ENCODE assay signal across 10 cellular contexts in genomic region chr1:61337471-61337870, GRCh38.
DNase-seq lines count a peak whose midpoint lies in the region; ATAC-seq, FAIRE-seq and TF ChIP-seq lines count a peak whose summit lies in the region.
"Had no signal": no experiment of that assay in that cellular context is flagged by ENCODE, and none has a peak within 500 bp of the region (broad histone marks: within the 10 kb centered on the region; RNA-seq: fewer than 3 reads in every experiment).

No MANE protein-coding gene starts in this region.

- H2AFZ ChIP-seq in PC-9 = no peak overlapping the region
- no peak overlapping the region for H2AFZ ChIP-seq in Karpas-422 (ENCODE audit: low read length)

- no peak for ATAC-seq in lung (ENCODE audit: insufficient read depth, low FRiP score)
- ATAC-seq: T-cell had no signal

- H3K27ac ChIP-seq in PC-9 (peak overlapping the region; percentile 69), ectodermal cell (ENCODE audit: insufficient read depth, low read depth, low read length, poor library complexity, severe bottlenecking) (peak overlapping the region; percentile 50), lung (ENCODE audit: low read depth in 1 of 2, low read length in 1 of 2) (peak overlapping the region; percentile 77 to 86), Karpas-422 (ENCODE audit: low read length) (no peak overlapping the region)

- BruUV-seq in PC-9 (replicated peaks; lab: Mats Ljungman, UMichigan) = no TSS peak

- H3K4me2 ChIP-seq in PC-9 = peak overlapping the region; percentile 72
- no peak overlapping the region for H3K4me2 ChIP-seq in Karpas-422 (ENCODE audit: low read depth, low read length, poor library complexity, severe bottlenecking)

- H3K9me2 ChIP-seq in PC-9 (ENCODE audit: insufficient read depth) (no peaks in the 10 kb centered on the region), Karpas-422 (replicated peaks; ENCODE audit: insufficient read depth, low read length) (no peaks in the 10 kb centered on the region)

- H3K9me3 ChIP-seq in PC-9 (ENCODE audit: insufficient read depth, low read depth) (no peaks in the 10 kb centered on the region), ectodermal cell (ENCODE audit: control insufficient read depth, low read length) (no peaks in the 10 kb centered on the region), lung (ENCODE audit: control insufficient read depth in 2 of 2, insufficient read depth in 1 of 2, low read length in 1 of 2) (no peaks in the 10 kb centered on the region), Karpas-422 (ENCODE audit: low read length) (no peaks in the 10 kb centered on the region)

- CTCF ChIA-PET in PC-9 (lab: Charles Lee) = interaction anchor here (0.6 to 1.4 kb wide), 8 partner anchors 53 to 516 kb away, joined by 3 to 10 read pairs (median 4); no protein-coding TSS in a partner anchor

- FAIRE-seq in frontal cortex (lab: Jason Lieb, UNC) = no peak

- H3K4me3 ChIP-seq in PC-9 (peak overlapping the region; percentile 11; the same call in 1 of the 2 replicates), ectodermal cell (ENCODE audit: insufficient read depth, low read depth, low read length) (no peak overlapping the region), lung (no peak overlapping the region), Karpas-422 (ENCODE audit: low read length) (no peak overlapping the region)

- intact Hi-C loops in PC-9 (cut with micrococcal nuclease; ENCODE audit: unreplicated experiment) = loop anchor here (5.0 to 10.0 kb wide), 5 partner anchors 50 to 1363 kb away; no protein-coding TSS in a partner anchor

- DNase-seq in PC-9 (no peak), lung (ENCODE audit: low spot score) (no peak), superior temporal gyrus (ENCODE audit: extremely low spot score) (peak; percentile 42), frontal cortex (ENCODE audit: low spot score in 2 of 2) (no peak), Karpas-422 (no peak), NCI-H2081 treated with DMSO at 0.1 percent for 48 hours (lab: John Stamatoyannopoulos, UW) (no peak), NCI-H510A (lab: John Stamatoyannopoulos, UW) (no peak)
- DNase-seq: activated T-cell treated with anti-CD3 and anti-CD28 coated beads for 4 hours, T-cell had no signal

- H3K9ac ChIP-seq in Karpas-422 (ENCODE audit: low read length) = no peak overlapping the region

- no peaks in the 10 kb centered on the region for H3K27me3 ChIP-seq in PC-9 (ENCODE audit: insufficient read depth, low read depth)
- H3K27me3 ChIP-seq in ectodermal cell (ENCODE audit: control insufficient read depth, insufficient read depth, low read length, poor library complexity, severe bottlenecking) = no peaks in the 10 kb centered on the region
- no peaks in the 10 kb centered on the region for H3K27me3 ChIP-seq in lung (ENCODE audit: control insufficient read depth, insufficient read depth)
- no peaks in the 10 kb centered on the region for H3K27me3 ChIP-seq in Karpas-422 (ENCODE audit: low read length)

- H3K4me1 ChIP-seq in PC-9 (replicated peaks; ENCODE audit: insufficient read depth) (peaks cover 31% of the 10 kb centered on the region), ectodermal cell (ENCODE audit: control insufficient read depth, insufficient read depth, low read length) (peaks cover 10% of the 10 kb centered on the region), lung (ENCODE audit: control insufficient read depth in 2 of 2, insufficient read depth in 2 of 2, low read length in 2 of 2) (peaks cover 0 to 26% of the 10 kb centered on the region in 2 donors), Karpas-422 (ENCODE audit: low read length) (peaks cover 6% of the 10 kb centered on the region)

- 70 to 89% methylated on average over 1 of the region's 1 CpG for WGBS in ectodermal cell, 2 experiments
- 65 to 83% methylated on average over 1 of the region's 1 CpG for WGBS in lung, 2 donors

- peaks cover 28% of the 10 kb centered on the region for H3F3A ChIP-seq in PC-9 (ENCODE audit: insufficient read depth, low read depth)

- TF ChIP-seq CTCF in PC-9 (conservative IDR thresholded peaks at IDR 0.05) (no peak), lung (IDR thresholded peaks at IDR 0.05; ENCODE audit: control extremely low read depth, extremely low read depth) (no peak)

- H3K79me2 ChIP-seq in PC-9 (ENCODE audit: low read depth) (0 out of 2 replicates have a peak, but pooled peaks cover 9% of the 10 kb centered on the region), Karpas-422 (ENCODE audit: low read length) (no peaks in the 10 kb centered on the region)

- no peaks in the 10 kb centered on the region for H4K20me1 ChIP-seq in PC-9 (ENCODE audit: insufficient read depth)
- H4K20me1 ChIP-seq in Karpas-422 (ENCODE audit: insufficient read depth, low read depth, low read length) = no peaks in the 10 kb centered on the region

- POLR2A ChIA-PET in PC-9 (lab: Charles Lee; ENCODE audit: unreplicated experiment) = no interaction called here

- no peaks in the 10 kb centered on the region for H3K36me3 ChIP-seq in PC-9 (ENCODE audit: low read depth)
- H3K36me3 ChIP-seq in ectodermal cell (ENCODE audit: control insufficient read depth, insufficient read depth, low read length) = no peaks in the 10 kb centered on the region
- H3K36me3 ChIP-seq in lung (ENCODE audit: control insufficient read depth in 2 of 2, insufficient read depth in 2 of 2, low read length in 2 of 2) = no peaks in the 10 kb centered on the region
- H3K36me3 ChIP-seq in Karpas-422 (ENCODE audit: insufficient read depth, low read length) = no peaks in the 10 kb centered on the region
